16 cellular contexts compared by ENCODE assay signal in the genomic region with DNA sequence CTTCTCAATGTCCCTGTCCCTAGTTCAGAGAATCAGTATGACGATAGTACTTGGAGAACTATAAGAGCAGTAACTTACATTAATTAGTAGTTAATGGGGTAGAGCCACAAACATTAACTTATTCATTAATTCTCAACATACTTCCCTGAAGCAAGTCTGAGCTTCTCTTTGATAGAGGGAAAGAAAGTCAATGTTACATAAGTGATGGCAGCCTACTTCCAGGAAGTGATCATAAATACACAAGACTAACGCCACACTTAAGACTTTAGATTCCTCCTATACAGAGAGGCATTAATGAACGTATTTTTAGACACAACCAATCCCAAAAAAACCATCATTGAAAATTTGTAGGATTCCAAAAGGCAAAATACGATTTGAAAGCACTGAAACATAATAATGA.
"Had no signal": no experiment of that assay in that cellular context is flagged by ENCODE, and none has a peak within 500 bp of the region (broad histone marks: within the 10 kb centered on the region; RNA-seq: fewer than 3 reads in every experiment).

No MANE protein-coding gene starts in this region.

- H3K4me1 ChIP-seq: psoas muscle had no signal

- H3K4me3 Mint-ChIP-seq: activated CD8-positive, alpha-beta memory T cell treated with anti-CD3 and anti-CD28 coated beads, Interleukin-2, amount 10 ng/mL, durations not matched to agents 7 days and 5 days; activated T-cell treated with anti-CD3 and anti-CD28 coated beads, Interleukin-2, amount 50 U/mL, for 4 hours; nephron; T-helper 2 cell treated with Interferon-gamma antibody and Interleukin-4, amounts not matched to agents 5 μg/mL and 100 μg/mL, for 36 hours had no signal

- H3K27ac ChIP-seq: psoas muscle had no signal

- H3K4me3 ChIP-seq: mucosa of descending colon, psoas muscle, testis had no signal

- H3K9me3 Mint-ChIP-seq: activated T-cell treated with anti-CD3 and anti-CD28 coated beads, Interleukin-2, amount 50 U/mL, for 4 hours; T-helper 2 cell treated with Interferon-gamma antibody and Interleukin-4, amounts not matched to agents 5 μg/mL and 100 μg/mL, for 36 hours had no signal

- DNase-seq: activated CD4-positive, alpha-beta T cell treated with anti-CD3 and anti-CD28 coated beads, Interleukin-2, amount 50 U/mL, for 48 hours; activated CD8-positive, alpha-beta memory T cell treated with anti-CD3 and anti-CD28 coated beads, Interleukin-2, amount 10 ng/mL, durations not matched to agents 7 days and 5 days; activated gamma-delta T cell; activated T-cell treated with anti-CD3 and anti-CD28 coated beads, Interleukin-2, amount 50 U/mL, for 4 hours; cortex of kidney; hypothalamus; left colon; mucosa of descending colon; occipital lobe; psoas muscle; stimulated activated CD4-positive, alpha-beta T cell treated with anti-CD3 and anti-CD28 coated beads, Interleukin-2, amount 100 ng/mL, for 24 hours; stimulated activated naive CD8-positive, alpha-beta T cell treated with anti-CD3 and anti-CD28 coated beads, Interleukin-15, Interleukin-2, amounts not matched to agents 100 U/mL and 50 U/mL, for 24 hours; testis had no signal

- ATAC-seq: activated CD8-positive, alpha-beta memory T cell treated with anti-CD3 and anti-CD28 coated beads, Interleukin-2, amount 10 ng/mL, durations not matched to agents 7 days and 5 days; activated T-cell treated with anti-CD3 and anti-CD28 coated beads, Interleukin-2, amount 50 U/mL, for 4 hours; left colon; mucosa of descending colon; psoas muscle; sciatic nerve; stimulated activated naive CD8-positive, alpha-beta T cell treated with anti-CD3 and anti-CD28 coated beads, Interleukin-15, Interleukin-2, amounts not matched to agents 100 U/mL and 50 U/mL, for 24 hours had no signal

- H3K27ac Mint-ChIP-seq: activated CD8-positive, alpha-beta memory T cell treated with anti-CD3 and anti-CD28 coated beads, Interleukin-2, amount 10 ng/mL, durations not matched to agents 7 days and 5 days; T-helper 2 cell treated with Interferon-gamma antibody and Interleukin-4, amounts not matched to agents 5 μg/mL and 100 μg/mL, for 36 hours had no signal

- H3K27me3 ChIP-seq: testis had no signal

- H3K27me3 Mint-ChIP-seq: activated CD8-positive, alpha-beta memory T cell treated with anti-CD3 and anti-CD28 coated beads, Interleukin-2, amount 10 ng/mL, durations not matched to agents 7 days and 5 days had no signal

- H3K9me3 ChIP-seq: mucosa of descending colon, psoas muscle, testis had no signal
